Comparison of ENCODE assay signal across 19 cellular contexts in genomic region chr7:44956157-44956766, GRCh38. TPM values are rescaled to one million over a fixed set of nuclear protein-coding genes. Genes with fewer than 3 reads are reported as not detected.
DNase-seq lines count a peak whose midpoint lies in the region; ATAC-seq, FAIRE-seq and TF ChIP-seq lines count a peak whose summit lies in the region.
"Had no signal": no experiment of that assay in that cellular context is flagged by ENCODE, and none has a peak within 500 bp of the region (broad histone marks: within the 10 kb centered on the region; RNA-seq: fewer than 3 reads in every experiment).

No MANE protein-coding gene starts in this region.

- peaks cover 19% of the 10 kb centered on the region for H3K4me1 Mint-ChIP-seq in activated CD4-positive, alpha-beta T cell treated with anti-CD3 and anti-CD28 coated beads, Interleukin-2, amount 10 ng/mL, durations not matched to agents 7 days and 5 days
- peaks cover 27% of the 10 kb centered on the region for H3K4me1 Mint-ChIP-seq in activated naive CD8-positive, alpha-beta T cell treated with anti-CD3 and anti-CD28 coated beads for 36 hours

- CTCF ChIA-PET in activated CD4-positive, alpha-beta T cell treated with anti-CD3 and anti-CD28 coated beads, Interleukin-2, amount 10 ng/mL, durations not matched to agents 7 days and 5 days (lab: Charles Lee): interaction anchor here (0.5 to 1.6 kb wide), 6 partner anchors 16 to 182 kb away, joined by 3 to 5 read pairs (median 4); partner anchors contain the start of gene MYO1G

- no peak for DNase-seq in activated CD4-positive, alpha-beta T cell treated with anti-CD3 and anti-CD28 coated beads, Interleukin-2, amount 10 ng/mL, durations not matched to agents 7 days and 5 days
- DNase-seq in activated CD4-positive, alpha-beta T cell treated with anti-CD3 and anti-CD28 coated beads, Interleukin-2, amount 50 U/mL, for 1 hour: no peak
- DNase-seq in GM12891 (ENCODE audit: insufficient read length, low spot score) (no peak), posterior vena cava (ENCODE audit: low spot score) (peak; percentile 67), left colon (no peak), iPS-NIHi11 (ENCODE audit: low spot score) (no peak), NCI-H1436 (lab: John Stamatoyannopoulos, UW) (no peak)
- no peak for DNase-seq in activated naive CD8-positive, alpha-beta T cell treated with anti-CD3 and anti-CD28 coated beads for 36 hours
- DNase-seq: GF-D8, GOT3, KBM-7, MV-4-11, NCI-H1417 treated with DMSO at 0.1 percent for 48 hours, NCI-H2029, NCI-H2171, NCI-H446 treated with DMSO at 0.1 percent for 48 hours, PC-3 had no signal

- intact Hi-C loops in posterior vena cava (cut with DNase I): no loop called here
- intact Hi-C loops in left colon (cut with DNase I, micrococcal nuclease): no loop called here

- no peak for FAIRE-seq in GM12891 (lab: Jason Lieb, UNC)
- FAIRE-seq: A204.1, GM12892 had no signal

- ATAC-seq in left colon: no peak
- ATAC-seq: PC-3 had no signal

- no peaks in the 10 kb centered on the region for H3K9me3 Mint-ChIP-seq in activated CD4-positive, alpha-beta T cell treated with anti-CD3 and anti-CD28 coated beads, Interleukin-2, amount 10 ng/mL, durations not matched to agents 7 days and 5 days
- H3K9me3 Mint-ChIP-seq in activated naive CD8-positive, alpha-beta T cell treated with anti-CD3 and anti-CD28 coated beads for 36 hours: no peaks in the 10 kb centered on the region

- H3K27ac Mint-ChIP-seq in activated CD4-positive, alpha-beta T cell treated with anti-CD3 and anti-CD28 coated beads, Interleukin-2, amount 10 ng/mL, durations not matched to agents 7 days and 5 days: peak overlapping the region; percentile 20
- H3K27ac Mint-ChIP-seq in activated naive CD8-positive, alpha-beta T cell treated with anti-CD3 and anti-CD28 coated beads for 36 hours: peak overlapping the region; percentile 25

- POLR2A ChIA-PET in activated CD4-positive, alpha-beta T cell treated with anti-CD3 and anti-CD28 coated beads, Interleukin-2, amount 10 ng/mL, durations not matched to agents 7 days and 5 days (lab: Charles Lee): interaction anchor here (0.7 to 1.1 kb wide), 2 partner anchors 10 to 180 kb away, joined by 3 to 4 read pairs; no protein-coding TSS in a partner anchor

- peaks cover 9% of the 10 kb centered on the region for H3K36me3 Mint-ChIP-seq in activated CD4-positive, alpha-beta T cell treated with anti-CD3 and anti-CD28 coated beads, Interleukin-2, amount 10 ng/mL, durations not matched to agents 7 days and 5 days (ENCODE audit: low read depth)
- peaks cover 8% of the 10 kb centered on the region for H3K36me3 Mint-ChIP-seq in activated naive CD8-positive, alpha-beta T cell treated with anti-CD3 and anti-CD28 coated beads for 36 hours

- peaks cover 20% of the 10 kb centered on the region for H3K27me3 Mint-ChIP-seq in activated CD4-positive, alpha-beta T cell treated with anti-CD3 and anti-CD28 coated beads, Interleukin-2, amount 10 ng/mL, durations not matched to agents 7 days and 5 days
- no peaks in the 10 kb centered on the region for H3K27me3 Mint-ChIP-seq in activated naive CD8-positive, alpha-beta T cell treated with anti-CD3 and anti-CD28 coated beads for 36 hours

- no peak; the same call in 1 of the 2 replicates for TF ChIP-seq POLR2A in GM12891 (IDR thresholded peaks at IDR 0.05; ENCODE audit: low read depth, low read length)

- no peak overlapping the region for H3K4me3 Mint-ChIP-seq in activated CD4-positive, alpha-beta T cell treated with anti-CD3 and anti-CD28 coated beads, Interleukin-2, amount 10 ng/mL, durations not matched to agents 7 days and 5 days
- no peak overlapping the region for H3K4me3 Mint-ChIP-seq in activated naive CD8-positive, alpha-beta T cell treated with anti-CD3 and anti-CD28 coated beads for 36 hours

TF ChIP-seq in GM12891, 5 proteins besides CTCF, POLR2A, EP300 and RAD21:
- TF ChIP-seq TAF1 (IDR thresholded peaks at IDR 0.05; ENCODE audit: low read depth, low read length): no peak
- TF ChIP-seq PAX5 (IDR thresholded peaks at IDR 0.05; ENCODE audit: insufficient read depth, low read length, severe bottlenecking): no peak
- TF ChIP-seq POLR2AphosphoS5 (IDR thresholded peaks at IDR 0.05; ENCODE audit: low read depth, low read length): peak; percentile 35; the same call in 1 of the 2 replicates

RNA-seq across cellular contexts. Expression of gene MYO1G, which starts 22.6 kb away (rescaled TPM):
- total RNA-seq in activated CD4-positive, alpha-beta T cell treated with anti-CD3 and anti-CD28 coated beads, Interleukin-2, amount 10 ng/mL, durations not matched to agents 7 days and 5 days: 100 to 1,000 TPM; 414 to 457 TPM
- polyA plus RNA-seq in GM12891 (2012; ENCODE audit: low read depth, missing spikeins): 203 TPM
- 100 to 1,000 TPM; 302 to 306 TPM for total RNA-seq in activated naive CD8-positive, alpha-beta T cell treated with anti-CD3 and anti-CD28 coated beads for 36 hours
- total RNA-seq in posterior vena cava: 1 to 10 TPM; 4.9 to 6.3 TPM
- total RNA-seq in left colon: 1 to 10 TPM; 2.6 to 4.2 TPM

RNA-seq across cellular contexts. Expression of gene CCM2, which starts 43.7 kb away (rescaled TPM):
- total RNA-seq in activated CD4-positive, alpha-beta T cell treated with anti-CD3 and anti-CD28 coated beads, Interleukin-2, amount 10 ng/mL, durations not matched to agents 7 days and 5 days: 100 to 1,000 TPM; 134 TPM
- polyA plus RNA-seq in GM12891 (2012; ENCODE audit: low read depth, missing spikeins): 64.9 TPM
- 10 to 100 TPM; 50.8 to 51.6 TPM for total RNA-seq in activated naive CD8-positive, alpha-beta T cell treated with anti-CD3 and anti-CD28 coated beads for 36 hours
- total RNA-seq in posterior vena cava (10 to 100 TPM; 31.8 to 36.9 TPM), left colon (10 to 100 TPM; 33.7 to 39.1 TPM)

Comparison
In these comparisons a context has a peak if more than half of its experiments do, and no peak if none do; other contexts are left out.
1. RNA of gene MYO1G, which starts 22.6 kb away (total RNA-seq): 414 to 457 TPM in activated CD4-positive, alpha-beta T cell treated with anti-CD3 and anti-CD28 coated beads, Interleukin-2, amount 10 ng/mL, durations not matched to agents 7 days and 5 days and 302 to 306 TPM in activated naive CD8-positive, alpha-beta T cell treated with anti-CD3 and anti-CD28 coated beads for 36 hours; 4.9 to 6.3 TPM in posterior vena cava and 2.6 to 4.2 TPM in left colon; every median in the first group is over 10 times any median in the second.